Comparison of ENCODE assay signal across 31 cellular contexts in the genomic region with DNA sequence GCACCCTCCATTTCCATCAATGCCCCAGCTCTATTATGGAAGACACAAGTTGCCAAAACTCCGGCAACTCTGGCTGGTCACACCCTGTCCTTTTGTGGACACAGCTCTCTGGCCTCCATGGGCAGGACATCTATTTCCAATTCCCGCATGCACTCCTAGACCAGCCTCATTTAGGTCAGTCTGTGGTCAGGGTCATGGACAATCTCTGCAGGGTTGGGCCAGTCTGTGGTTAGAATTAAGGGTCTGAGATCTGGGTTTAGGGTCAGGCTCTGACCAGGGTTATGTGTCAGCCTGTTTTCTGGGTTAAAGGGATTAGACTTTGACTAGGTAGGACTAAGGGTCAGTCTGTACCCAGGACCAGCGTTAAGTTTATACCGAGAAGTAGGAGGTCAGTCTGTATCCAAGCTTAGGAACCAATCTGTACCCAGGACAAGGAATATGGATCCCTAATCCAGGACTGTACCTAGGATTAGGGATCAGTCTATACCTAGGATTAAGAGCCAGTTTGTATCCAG.
"Had no signal": no experiment of that assay in that cellular context is flagged by ENCODE, and none has a peak within 500 bp of the region (broad histone marks: within the 10 kb centered on the region; RNA-seq: fewer than 3 reads in every experiment).

No MANE protein-coding gene starts in this region.

- H3K9me3 ChIP-seq: adrenal gland, body of pancreas, mucosa of descending colon, testis, transverse colon had no signal

- H3K9ac ChIP-seq: parathyroid adenoma had no signal

- ATAC-seq: activated T-cell treated with anti-CD3 and anti-CD28 coated beads, Interleukin-2, amount 50 U/mL, for 72 hours; body of pancreas; effector memory CD8-positive, alpha-beta T cell; left colon; mucosa of descending colon; right cardiac atrium; stimulated activated naive CD8-positive, alpha-beta T cell treated with anti-CD3 and anti-CD28 coated beads, Interleukin-15, Interleukin-2, amounts not matched to agents 100 U/mL and 50 U/mL, for 24 hours had no signal

- H3K4me1 ChIP-seq: adrenal gland, testis, transverse colon had no signal

- H3K27ac ChIP-seq: adrenal gland, body of pancreas, coronary artery, parathyroid adenoma, skin epidermis, testis, transverse colon had no signal

- DNase-seq: activated CD4-positive, alpha-beta T cell treated with anti-CD3 and anti-CD28 coated beads for 4 hours; activated CD4-positive, alpha-beta T cell treated with anti-CD3 and anti-CD28 coated beads, Interleukin-2, amount 50 U/mL, for 4 hours; activated CD4-positive, CD25-positive, alpha-beta regulatory T cell; activated naive CD4-positive, alpha-beta T cell treated with anti-CD3 and anti-CD28 coated beads for 36 hours; activated naive CD8-positive, alpha-beta T cell treated with anti-CD3 and anti-CD28 coated beads for 36 hours; activated T-cell treated with anti-CD3 and anti-CD28 coated beads for 4 hours; activated T-cell treated with anti-CD3 and anti-CD28 coated beads, Interleukin-2, amount 50 U/mL, for 72 hours; adrenal gland; aorta; body of pancreas; effector memory CD8-positive, alpha-beta T cell; foreskin fibroblast; head of caudate nucleus; hypothalamus; immature natural killer cell; left colon; mucosa of descending colon; naive B cell; nephron progenitor cell; occipital lobe; right cardiac atrium; stimulated activated CD4-positive, alpha-beta T cell treated with anti-CD3 and anti-CD28 coated beads, Interleukin-12 subunit alpha, Interleukin-12 subunit beta, amount 100 ng/mL, for 4 hours; stimulated activated CD4-positive, alpha-beta T cell treated with anti-CD3 and anti-CD28 coated beads, Interleukin-4, amount 100 ng/mL, for 1 hour; stimulated activated naive CD8-positive, alpha-beta T cell treated with anti-CD3 and anti-CD28 coated beads, Interleukin-15, Interleukin-2, amounts not matched to agents 100 U/mL and 50 U/mL, for 24 hours; T-helper 1 cell; testis; transverse colon had no signal

- H3K27me3 ChIP-seq: adrenal gland, body of pancreas, testis, transverse colon had no signal

- H3K36me3 ChIP-seq: adrenal gland, transverse colon had no signal

- H3K4me3 ChIP-seq: adrenal gland, body of pancreas, coronary artery, lung, mucosa of descending colon, skin epidermis, testis, transverse colon had no signal

- H3K79me2 ChIP-seq: parathyroid adenoma had no signal

- H2AFZ ChIP-seq: parathyroid adenoma had no signal
